8 cellular contexts compared by ENCODE assay signal in the genomic region with DNA sequence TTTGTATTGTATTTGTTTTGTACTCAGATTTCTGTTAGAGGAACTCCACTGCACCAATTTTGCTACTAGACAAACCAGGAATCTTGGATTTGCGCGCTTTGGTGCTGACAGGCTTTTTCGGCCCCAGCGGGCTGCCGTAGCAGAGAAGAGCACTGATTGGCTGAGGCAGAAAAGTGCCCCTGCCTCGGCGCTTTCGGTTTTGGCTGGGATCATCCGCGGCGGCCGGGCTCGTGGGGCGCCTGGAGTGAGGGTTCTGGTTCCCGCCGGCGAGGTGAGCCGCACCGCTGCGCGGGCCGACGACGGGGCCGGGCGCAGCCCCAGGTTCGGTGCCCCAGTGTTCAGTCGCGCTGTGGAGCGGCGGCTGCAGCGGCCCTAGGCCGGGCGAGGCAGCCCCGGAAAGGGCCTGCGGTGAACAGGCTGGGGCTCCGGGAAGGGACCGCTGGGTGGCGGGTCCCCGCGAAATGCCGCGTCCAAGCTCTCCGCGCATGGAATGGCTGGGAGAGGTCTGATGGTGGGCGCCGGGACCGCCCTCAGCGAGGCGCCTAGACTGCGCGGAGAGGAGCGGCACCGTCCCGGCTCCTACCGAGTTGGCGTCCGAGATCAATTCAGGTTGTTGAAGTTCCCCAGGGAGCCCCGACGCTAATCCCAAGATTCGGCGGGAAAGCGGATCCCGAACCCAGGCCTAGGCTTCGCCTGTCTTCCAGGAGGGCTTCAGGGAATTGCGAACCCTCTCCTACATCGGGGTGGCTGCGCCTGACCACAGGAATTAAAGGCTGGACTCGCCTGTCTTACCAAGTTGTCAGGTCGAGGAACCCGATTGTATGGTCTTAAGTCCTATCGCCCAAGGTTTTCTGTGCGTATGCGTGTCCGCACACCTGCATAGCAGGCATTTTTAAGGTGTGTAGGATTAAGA. TPM values are rescaled to one million over a fixed set of nuclear protein-coding genes. Genes with fewer than 3 reads are reported as not detected.
DNase-seq lines count a peak whose midpoint lies in the region; ATAC-seq and TF ChIP-seq lines count a peak whose summit lies in the region.

A gene (plus strand): TSS at position 178 of the 913 bp plus-strand sequence. CDS start 7,204 bp downstream, outside the sequence.

- H3K27me3 ChIP-seq in CD8-positive, alpha-beta T cell (ENCODE audit: insufficient read depth, low read length): no peaks in the 10 kb centered on the region
- no peaks in the 10 kb centered on the region for H3K27me3 ChIP-seq in endodermal cell (ENCODE audit: control insufficient read depth, insufficient read depth, low read length, poor library complexity, severe bottlenecking)

- H3K27me3 Mint-ChIP-seq in CD8-positive, alpha-beta T cell (ENCODE audit: low read depth): no peaks in the 10 kb centered on the region
- H3K27me3 Mint-ChIP-seq in activated CD8-positive, alpha-beta memory T cell treated with anti-CD3 and anti-CD28 coated beads, Interleukin-2, amount 10 ng/mL, durations not matched to agents 7 days and 5 days: no peaks in the 10 kb centered on the region
- peaks cover 2% of the 10 kb centered on the region for H3K27me3 Mint-ChIP-seq in endodermal cell (ENCODE audit: insufficient read depth)

- H3K4me3 Mint-ChIP-seq in CD8-positive, alpha-beta T cell: peak within 1 kb of the TSS; percentile 91
- H3K4me3 Mint-ChIP-seq in activated CD8-positive, alpha-beta memory T cell treated with anti-CD3 and anti-CD28 coated beads, Interleukin-2, amount 10 ng/mL, durations not matched to agents 7 days and 5 days: peak within 1 kb of the TSS; percentile 83
- H3K4me3 Mint-ChIP-seq in endodermal cell: peak within 1 kb of the TSS; percentile 77

- H3K4me3 ChIP-seq in CD8-positive, alpha-beta T cell (ENCODE audit: low read depth, low read length): peak within 1 kb of the TSS; percentile 88
- peak within 1 kb of the TSS; percentile 93 for H3K4me3 ChIP-seq in endodermal cell (ENCODE audit: low read length)
- peak within 1 kb of the TSS; percentile 75 for H3K4me3 ChIP-seq in mesodermal cell (ENCODE audit: extremely low read depth, insufficient read depth, low read length, poor library complexity, severe bottlenecking)

- peak within 1 kb of the TSS; percentile 95 for H3K27ac Mint-ChIP-seq in CD8-positive, alpha-beta T cell
- peak within 1 kb of the TSS; percentile 88 for H3K27ac Mint-ChIP-seq in activated CD8-positive, alpha-beta memory T cell treated with anti-CD3 and anti-CD28 coated beads, Interleukin-2, amount 10 ng/mL, durations not matched to agents 7 days and 5 days
- peak within 1 kb of the TSS; percentile 87 for H3K27ac Mint-ChIP-seq in endodermal cell

- WGBS in endodermal cell (ENCODE audit: insufficient coverage in 1 of 2, insufficient read length in 1 of 2), 2 experiments: 0 to 1% methylated on average over 34 to 75 of the region's 75 CpGs
- WGBS in mesodermal cell (ENCODE audit: insufficient coverage in 2 of 2), 2 experiments: 0 to 1% methylated on average over 50 to 65 of the region's 75 CpGs

- H3K9ac ChIP-seq in endodermal cell (ENCODE audit: extremely low read depth, low read length, poor library complexity, severe bottlenecking): peak within 1 kb of the TSS; percentile 79

- ATAC-seq in CD8-positive, alpha-beta T cell: peak; percentile 90
- ATAC-seq in GM19395 (IDR thresholded peaks at IDR 0.05; ENCODE audit: unreplicated experiment) (peak; percentile 92), HG03565 (IDR thresholded peaks at IDR 0.05; ENCODE audit: unreplicated experiment) (peak; percentile 92)
- peak; percentile 95 for ATAC-seq in activated CD8-positive, alpha-beta memory T cell treated with anti-CD3 and anti-CD28 coated beads, Interleukin-2, amount 10 ng/mL, durations not matched to agents 7 days and 5 days

- H3K36me3 ChIP-seq in CD8-positive, alpha-beta T cell (ENCODE audit: insufficient read depth, low read length): no peaks in the 10 kb centered on the region
- H3K36me3 ChIP-seq in endodermal cell (ENCODE audit: control insufficient read depth, insufficient read depth, low read length): peaks cover 4% of the 10 kb centered on the region
- no peaks in the 10 kb centered on the region for H3K36me3 ChIP-seq in mesodermal cell (ENCODE audit: control insufficient read depth, insufficient read depth, low read length)

- intact Hi-C loops in CD8-positive, alpha-beta T cell (cut with DNase I, micrococcal nuclease): loop anchor here (1.0 to 10.0 kb wide), 12 partner anchors 237 to 1507 kb away; a partner anchor contains a TSS

- H3K9me3 Mint-ChIP-seq in CD8-positive, alpha-beta T cell: no peaks in the 10 kb centered on the region
- H3K9me3 Mint-ChIP-seq in activated CD8-positive, alpha-beta memory T cell treated with anti-CD3 and anti-CD28 coated beads, Interleukin-2, amount 10 ng/mL, durations not matched to agents 7 days and 5 days (ENCODE audit: low read depth): no peaks in the 10 kb centered on the region
- no peaks in the 10 kb centered on the region for H3K9me3 Mint-ChIP-seq in endodermal cell

- CTCF ChIA-PET in CD8-positive, alpha-beta T cell (lab: Charles Lee): no interaction called here
- CTCF ChIA-PET in activated CD8-positive, alpha-beta memory T cell treated with anti-CD3 and anti-CD28 coated beads, Interleukin-2, amount 10 ng/mL, durations not matched to agents 7 days and 5 days (lab: Charles Lee): no interaction called here

- DNase-seq in CD8-positive, alpha-beta T cell: peak; percentile 60 to 87 (median 79)
- DNase-seq in NOMO-1 treated with DMSO at 0.1 percent for 48 hours (lab: John Stamatoyannopoulos, UW; ENCODE audit: unreplicated experiment): peak; percentile 69
- DNase-seq in activated CD8-positive, alpha-beta memory T cell treated with anti-CD3 and anti-CD28 coated beads, Interleukin-2, amount 10 ng/mL, durations not matched to agents 7 days and 5 days: peak; percentile 87
- DNase-seq in endodermal cell: peak; percentile 94
- peak; percentile 65 to 66 for DNase-seq in stimulated activated CD8-positive, alpha-beta memory T cell treated with anti-CD3 and anti-CD28 coated beads, Interleukin-15, amount 100 ng/mL, for 4 hours (ENCODE audit: low read depth in 2 of 2)

- H3K4me1 ChIP-seq in CD8-positive, alpha-beta T cell (ENCODE audit: insufficient read depth, low read length): peaks cover 48% of the 10 kb centered on the region
- peaks cover 10% of the 10 kb centered on the region for H3K4me1 ChIP-seq in endodermal cell (ENCODE audit: control insufficient read depth, insufficient read depth, low read length)
- H3K4me1 ChIP-seq in mesodermal cell (ENCODE audit: control insufficient read depth, insufficient read depth, low read length, poor library complexity, severe bottlenecking): peaks cover 4% of the 10 kb centered on the region

- peaks cover 59% of the 10 kb centered on the region for H3K4me1 Mint-ChIP-seq in CD8-positive, alpha-beta T cell (ENCODE audit: low read depth)
- H3K4me1 Mint-ChIP-seq in activated CD8-positive, alpha-beta memory T cell treated with anti-CD3 and anti-CD28 coated beads, Interleukin-2, amount 10 ng/mL, durations not matched to agents 7 days and 5 days: peaks cover 39% of the 10 kb centered on the region
- peaks cover 40% of the 10 kb centered on the region for H3K4me1 Mint-ChIP-seq in endodermal cell

- H3K36me3 Mint-ChIP-seq in CD8-positive, alpha-beta T cell: peaks cover 19% of the 10 kb centered on the region
- H3K36me3 Mint-ChIP-seq in activated CD8-positive, alpha-beta memory T cell treated with anti-CD3 and anti-CD28 coated beads, Interleukin-2, amount 10 ng/mL, durations not matched to agents 7 days and 5 days: peaks cover 8% of the 10 kb centered on the region
- H3K36me3 Mint-ChIP-seq in endodermal cell (ENCODE audit: low read depth): no peaks in the 10 kb centered on the region

- POLR2A ChIA-PET in CD8-positive, alpha-beta T cell (lab: Charles Lee): no interaction called here

- no peak for TF ChIP-seq CTCF in CD8-positive, alpha-beta T cell (IDR thresholded peaks at IDR 0.05)
- peak; percentile 26 for TF ChIP-seq CTCF in endodermal cell (conservative IDR thresholded peaks at IDR 0.05)

- H3K27ac ChIP-seq in CD8-positive, alpha-beta T cell (ENCODE audit: low read depth, low read length): peak within 1 kb of the TSS; percentile 83
- H3K27ac ChIP-seq in endodermal cell (ENCODE audit: low read depth, low read length) (peak within 1 kb of the TSS; percentile 25), mesodermal cell (ENCODE audit: low read depth, low read length, severe bottlenecking) (peak within 1 kb of the TSS; percentile 78)

- no peaks in the 10 kb centered on the region for H3K9me3 ChIP-seq in CD8-positive, alpha-beta T cell (ENCODE audit: low read length)
- H3K9me3 ChIP-seq in endodermal cell (ENCODE audit: control insufficient read depth, low read length) (no peaks in the 10 kb centered on the region), mesodermal cell (ENCODE audit: control insufficient read depth, low read length) (no peaks in the 10 kb centered on the region)

RNA-seq across cellular contexts. Expression of the gene that starts here (rescaled TPM):
- total RNA-seq in CD8-positive, alpha-beta T cell: 10 to 100 TPM; 17.6 to 20.6 TPM
- total RNA-seq in activated CD8-positive, alpha-beta memory T cell treated with anti-CD3 and anti-CD28 coated beads, Interleukin-2, amount 10 ng/mL, durations not matched to agents 7 days and 5 days: 10 to 100 TPM; 51.1 to 54.8 TPM
- 10 to 100 TPM; 59.6 to 83.8 TPM for total RNA-seq in endodermal cell
- 67.5 TPM for polyA plus RNA-seq in endodermal cell (2013, experiment 1 of 2)
- 61.6 TPM for polyA plus RNA-seq in endodermal cell (2013, experiment 2 of 2)
- polyA plus RNA-seq in mesodermal cell (2013, experiment 1 of 2): 47.4 TPM
- 47.1 TPM for polyA plus RNA-seq in mesodermal cell (2013, experiment 2 of 2)

Comparison
In these comparisons a context has a peak if more than half of its experiments do, and no peak if none do; other contexts are left out.
1. Peak in every context shown above with its lines: DNase-seq, ATAC-seq, H3K4me3 ChIP-seq and H3K27ac ChIP-seq.
2. H3K27ac ChIP-seq: peak in every context shown above with its lines; median percentile 83 in CD8-positive, alpha-beta T cell; 78 in mesodermal cell; 25 in endodermal cell.